Comparison of ENCODE assay signal across 8 cellular contexts in genomic region chr7:73718905-73719805, GRCh38. TPM values are rescaled to one million over a fixed set of nuclear protein-coding genes. Genes with fewer than 3 reads are reported as not detected.
A peak's percentile ranks its signal among the peaks of the same experiment; 100 is the strongest.
DNase-seq lines count a peak whose midpoint lies in the region; ATAC-seq and TF ChIP-seq lines count a peak whose summit lies in the region.

STX1A (minus strand) TSS chr7:73719669; CDS start chr7:73719631, 38 bp downstream.

- no peak for TF ChIP-seq RAD21 in neural cell (conservative IDR thresholded peaks at IDR 0.05)

- H3K9ac ChIP-seq in neural cell (ENCODE audit: low read length) = peak within 1 kb of the TSS; percentile 69

- peaks cover 18% of the 10 kb centered on the region for H4K20me1 ChIP-seq in PC-9 (ENCODE audit: insufficient read depth)
- H4K20me1 ChIP-seq in neural cell (ENCODE audit: insufficient read depth) = no peaks in the 10 kb centered on the region

- intact Hi-C loops in PC-9 (cut with micrococcal nuclease; ENCODE audit: unreplicated experiment) = loop anchor here (5.0 kb wide), 1 partner anchor 52 kb away; the partner anchor contains the start of gene VPS37D
- intact Hi-C loops in activated T-helper 2 cell treated with anti-CD3 and anti-CD28 coated beads, Interferon-gamma antibody, Interleukin-2, Interleukin-4, amounts not matched to agents 10 μg/mL and 5 μg/mL and 100 μg/mL, durations not matched to agents 14 hours and 24 hours and 36 hours (cut with micrococcal nuclease) = loop anchor here (1.0 to 5.0 kb wide), 5 partner anchors 19 to 142 kb away; partner anchors contain the start of genes ABHD11, BUD23, DNAJC30 and MLXIPL

- H3F3A ChIP-seq in PC-9 (ENCODE audit: insufficient read depth, low read depth) (peaks cover 59% of the 10 kb centered on the region), neural cell (ENCODE audit: insufficient read depth, low read length, poor library complexity, severe bottlenecking) (no peaks in the 10 kb centered on the region)

- POLR2A ChIA-PET in PC-9 (lab: Charles Lee; ENCODE audit: unreplicated experiment) = interaction anchor here (0.6 kb wide), 1 partner anchor 19 kb away, joined by 5 read pairs; the partner anchor contains the start of gene ABHD11

- peaks cover 9% of the 10 kb centered on the region for H3K36me3 Mint-ChIP-seq in activated T-helper 2 cell treated with anti-CD3 and anti-CD28 coated beads, Interferon-gamma antibody, Interleukin-2, Interleukin-4, amounts not matched to agents 10 μg/mL and 5 μg/mL and 100 μg/mL, durations not matched to agents 14 hours and 24 hours and 36 hours (ENCODE audit: low read depth)

- peak within 1 kb of the TSS; percentile 62 for H3K27ac Mint-ChIP-seq in activated T-helper 2 cell treated with anti-CD3 and anti-CD28 coated beads, Interferon-gamma antibody, Interleukin-2, Interleukin-4, amounts not matched to agents 10 μg/mL and 5 μg/mL and 100 μg/mL, durations not matched to agents 14 hours and 24 hours and 36 hours

- TF ChIP-seq CTCF in PC-9 (conservative IDR thresholded peaks at IDR 0.05) = no peak
- no peak for TF ChIP-seq CTCF in neural cell (IDR thresholded peaks at IDR 0.05; ENCODE audit: poor library complexity, severe bottlenecking)
- TF ChIP-seq CTCF in suprapubic skin (IDR thresholded peaks at IDR 0.05) = no peak

- H3K27me3 ChIP-seq in PC-9 (ENCODE audit: insufficient read depth, low read depth) (no peaks in the 10 kb centered on the region), neural cell (ENCODE audit: insufficient read depth, low read depth, low read length) (peaks cover 5% of the 10 kb centered on the region), suprapubic skin (no peaks in the 10 kb centered on the region)

- CTCF ChIA-PET in PC-9 (lab: Charles Lee) = no interaction called here

- H3K4me1 ChIP-seq in PC-9 (replicated peaks; ENCODE audit: insufficient read depth) (peaks cover 54% of the 10 kb centered on the region), suprapubic skin (peaks cover 31% of the 10 kb centered on the region)

- H3K79me2 ChIP-seq in PC-9 (ENCODE audit: low read depth) (peaks cover 45% of the 10 kb centered on the region), neural cell (replicated peaks; ENCODE audit: insufficient read depth, low read length) (peaks cover 10% of the 10 kb centered on the region)

- H2AFZ ChIP-seq in PC-9 = no peak within 1 kb of the TSS
- H2AFZ ChIP-seq in neural cell (ENCODE audit: low read depth, low read length) = peak within 1 kb of the TSS; percentile 33

- no peak for TF ChIP-seq POLR2A in suprapubic skin (IDR thresholded peaks at IDR 0.05)

- BruUV-seq in PC-9 (replicated peaks; lab: Mats Ljungman, UMichigan) = no TSS peak

- peak within 1 kb of the TSS; percentile 89 for H3K4me3 Mint-ChIP-seq in activated T-helper 2 cell treated with anti-CD3 and anti-CD28 coated beads, Interferon-gamma antibody, Interleukin-2, Interleukin-4, amounts not matched to agents 10 μg/mL and 5 μg/mL and 100 μg/mL, durations not matched to agents 14 hours and 24 hours and 36 hours (ENCODE audit: low read depth)

- no peaks in the 10 kb centered on the region for H3K9me2 ChIP-seq in PC-9 (ENCODE audit: insufficient read depth)
- no peaks in the 10 kb centered on the region for H3K9me2 ChIP-seq in neural cell (ENCODE audit: insufficient read depth, low read length)

- ATAC-seq in GM18907 (IDR thresholded peaks at IDR 0.05; ENCODE audit: unreplicated experiment) (peak; percentile 51), HG03354 (IDR thresholded peaks at IDR 0.05; ENCODE audit: poor library complexity, severe bottlenecking, unreplicated experiment) (peak; percentile 63)

- H3K4me3 ChIP-seq in PC-9 (peak within 1 kb of the TSS; percentile 82), neural cell (ENCODE audit: low read length) (peak within 1 kb of the TSS; percentile 89), suprapubic skin (peak within 1 kb of the TSS; percentile 88)

- under 1% methylated on average over 51 of the region's 96 CpGs for WGBS in suprapubic skin

- peaks cover 31% of the 10 kb centered on the region for H3K4me1 Mint-ChIP-seq in activated T-helper 2 cell treated with anti-CD3 and anti-CD28 coated beads, Interferon-gamma antibody, Interleukin-2, Interleukin-4, amounts not matched to agents 10 μg/mL and 5 μg/mL and 100 μg/mL, durations not matched to agents 14 hours and 24 hours and 36 hours (ENCODE audit: low read depth)

- no peaks in the 10 kb centered on the region for H3K9me3 Mint-ChIP-seq in activated T-helper 2 cell treated with anti-CD3 and anti-CD28 coated beads, Interferon-gamma antibody, Interleukin-2, Interleukin-4, amounts not matched to agents 10 μg/mL and 5 μg/mL and 100 μg/mL, durations not matched to agents 14 hours and 24 hours and 36 hours

- H3K9me3 ChIP-seq in PC-9 (ENCODE audit: insufficient read depth, low read depth) (no peaks in the 10 kb centered on the region), neural cell (ENCODE audit: low read length) (no peaks in the 10 kb centered on the region), suprapubic skin (no peaks in the 10 kb centered on the region)

- H3K27ac ChIP-seq in PC-9 (peak within 1 kb of the TSS; percentile 86), neural cell (ENCODE audit: low read length) (no peak within 1 kb of the TSS), suprapubic skin (no peak within 1 kb of the TSS)

- peak within 1 kb of the TSS; percentile 89 for H3K4me2 ChIP-seq in PC-9
- peak within 1 kb of the TSS; percentile 62 for H3K4me2 ChIP-seq in neural cell (ENCODE audit: low read length)

- peak; percentile 97 for DNase-seq in AG08395 (ENCODE audit: low spot score)
- DNase-seq in PC-9 = peak in 1 of 2 experiments; percentile 83
- DNase-seq in activated T-helper 2 cell treated with anti-CD3 and anti-CD28 coated beads, Interferon-gamma antibody, Interleukin-2, Interleukin-4, amounts not matched to agents 10 μg/mL and 5 μg/mL and 100 μg/mL, durations not matched to agents 14 hours and 24 hours and 36 hours (ENCODE audit: low spot score) = peak; percentile 71
- DNase-seq in fibroblast of peridontal ligament (ENCODE audit: extremely low read depth) = peak; percentile 45
- no peak for DNase-seq in suprapubic skin (ENCODE audit: low spot score in 2 of 2)

- TF ChIP-seq EP300 in neural cell (conservative IDR thresholded peaks at IDR 0.05; ENCODE audit: poor library complexity, severe bottlenecking) (no peak), suprapubic skin (IDR thresholded peaks at IDR 0.05) (no peak)

- no peaks in the 10 kb centered on the region for H3K36me3 ChIP-seq in PC-9 (ENCODE audit: low read depth)
- no peaks in the 10 kb centered on the region for H3K36me3 ChIP-seq in neural cell (ENCODE audit: insufficient read depth, low read length)
- no peaks in the 10 kb centered on the region for H3K36me3 ChIP-seq in suprapubic skin

- peaks cover 9% of the 10 kb centered on the region for H3K27me3 Mint-ChIP-seq in activated T-helper 2 cell treated with anti-CD3 and anti-CD28 coated beads, Interferon-gamma antibody, Interleukin-2, Interleukin-4, amounts not matched to agents 10 μg/mL and 5 μg/mL and 100 μg/mL, durations not matched to agents 14 hours and 24 hours and 36 hours (ENCODE audit: low read depth)

TF ChIP-seq in neural cell, 6 proteins besides CTCF, POLR2A, EP300 and RAD21:
- no peak for TF ChIP-seq REST (IDR thresholded peaks at IDR 0.05; ENCODE audit: borderline replicate concordance)
- peak; percentile 76 for TF ChIP-seq MXI1 (conservative IDR thresholded peaks at IDR 0.05; ENCODE audit: poor library complexity, severe bottlenecking)
- peak; percentile 44 for TF ChIP-seq POLR2AphosphoS5 (IDR thresholded peaks at IDR 0.05)

RNA-seq across cellular contexts. Expression of gene STX1A, which starts in this region (rescaled TPM):
- total RNA-seq in PC-9 (2021) (39.1 and 40.5 TPM in 2 replicates), suprapubic skin (1 to 10 TPM; 3.3 to 6.0 (median 4.3) TPM)
- 17.2 and 17.6 TPM in 2 replicates for total RNA-seq in activated T-helper 2 cell treated with anti-CD3 and anti-CD28 coated beads, Interferon-gamma antibody, Interleukin-2, Interleukin-4, amounts not matched to agents 10 μg/mL and 5 μg/mL and 100 μg/mL, durations not matched to agents 14 hours and 24 hours and 36 hours
- polyA plus RNA-seq in neural cell = 123 and 144 TPM in 2 replicates
- polyA minus RNA-seq in neural cell = 39.2 and 39.8 TPM in 2 replicates

Comparison
In these comparisons a context has a peak if more than half of its experiments do, and no peak if none do; other contexts are left out.
1. DNase-seq: peak in AG08395 (single experiment), activated T-helper 2 cell treated with anti-CD3 and anti-CD28 coated beads, Interferon-gamma antibody, Interleukin-2, Interleukin-4, amounts not matched to agents 10 μg/mL and 5 μg/mL and 100 μg/mL, durations not matched to agents 14 hours and 24 hours and 36 hours (single experiment) and fibroblast of peridontal ligament (single experiment); none in suprapubic skin (0 of 2).
2. Peak in every context shown above with its lines, with median percentiles within 50 percentile points of each other: H3K4me3 ChIP-seq.